Comparison of ENCODE assay signal across 9 cellular contexts in genomic region chr9:123562844-123563346, GRCh38.
A peak's percentile ranks its signal among the peaks of the same experiment; 100 is the strongest.
DNase-seq lines count a peak whose midpoint lies in the region; ATAC-seq and TF ChIP-seq lines count a peak whose summit lies in the region.
"Had no signal": no experiment of that assay in that cellular context is flagged by ENCODE, and none has a peak within 500 bp of the region (broad histone marks: within the 10 kb centered on the region; RNA-seq: fewer than 3 reads in every experiment).

No MANE protein-coding gene starts in this region.

- peaks cover 11 to 23% of the 10 kb centered on the region in 2 donors for H3K4me1 Mint-ChIP-seq in effector memory CD8-positive, alpha-beta T cell (ENCODE audit: low read depth in 2 of 2)

- no peak for TF ChIP-seq CTCF in esophagus squamous epithelium (IDR thresholded peaks at IDR 0.05)

- H3K36me3 ChIP-seq in esophagus squamous epithelium = no peaks in the 10 kb centered on the region

- intact Hi-C loops in esophagus squamous epithelium (cut with DNase I) = no loop called here

- H3K27ac ChIP-seq in esophagus squamous epithelium = no peak overlapping the region

- 54 to 81% methylated on average over 6 of the region's 6 CpGs for WGBS in esophagus squamous epithelium, 2 donors

- H3K9me3 ChIP-seq in esophagus squamous epithelium = no peaks in the 10 kb centered on the region

- no peaks in the 10 kb centered on the region for H3K27me3 Mint-ChIP-seq in effector memory CD8-positive, alpha-beta T cell

- peak; percentile 39 for ATAC-seq in effector memory CD8-positive, alpha-beta T cell (replicated peaks)

- no peaks in the 10 kb centered on the region for H3K9me3 Mint-ChIP-seq in effector memory CD8-positive, alpha-beta T cell
- H3K9me3 Mint-ChIP-seq: T-helper 1 cell treated with Interleukin-12 subunit alpha and Interleukin-12 subunit beta and Interleukin-4 antibody, amounts not matched to agents 30 μg/mL and 1 μg/mL, for 36 hours had no signal

- no peak for TF ChIP-seq POLR2A in esophagus squamous epithelium (IDR thresholded peaks at IDR 0.05)

- H3K4me3 Mint-ChIP-seq in effector memory CD8-positive, alpha-beta T cell = no peak overlapping the region
- H3K4me3 Mint-ChIP-seq: T-helper 1 cell treated with Interleukin-12 subunit alpha and Interleukin-12 subunit beta and Interleukin-4 antibody, amounts not matched to agents 30 μg/mL and 1 μg/mL, for 36 hours had no signal

- H3K27me3 ChIP-seq in esophagus squamous epithelium = no peaks in the 10 kb centered on the region

- peaks cover 0 to 14% (median 0%) of the 10 kb centered on the region in 3 donors for H3K4me1 ChIP-seq in esophagus squamous epithelium

- no peak overlapping the region for H3K27ac Mint-ChIP-seq in effector memory CD8-positive, alpha-beta T cell
- H3K27ac Mint-ChIP-seq: T-helper 1 cell treated with Interleukin-12 subunit alpha and Interleukin-12 subunit beta and Interleukin-4 antibody, amounts not matched to agents 30 μg/mL and 1 μg/mL, for 36 hours had no signal

- peaks cover 2% of the 10 kb centered on the region for H3K36me3 Mint-ChIP-seq in effector memory CD8-positive, alpha-beta T cell (ENCODE audit: insufficient read depth)

- H3K4me3 ChIP-seq in esophagus squamous epithelium = no peak overlapping the region

- peak; percentile 20 for DNase-seq in activated CD4-positive, alpha-beta T cell treated with anti-CD3 and anti-CD28 coated beads for 48 hours
- no peak for DNase-seq in activated CD4-positive, alpha-beta T cell treated with anti-CD3 and anti-CD28 coated beads, Interleukin-2, amount 50 U/mL, for 1 hour
- DNase-seq in LHCN-M2 (ENCODE audit: low read depth) (peak; percentile 87), NOMO-1 treated with DMSO at 0.1 percent for 48 hours (lab: John Stamatoyannopoulos, UW; ENCODE audit: unreplicated experiment) (no peak), NCI-H146 treated with DMSO at 0.1 percent for 48 hours (lab: John Stamatoyannopoulos, UW; ENCODE audit: unreplicated experiment) (no peak), esophagus squamous epithelium (lab: John Stamatoyannopoulos, UW) (no peak)
- DNase-seq in effector memory CD8-positive, alpha-beta T cell = no peak
- peak; percentile 4 to 11 for DNase-seq in stimulated activated CD8-positive, alpha-beta memory T cell treated with anti-CD3 and anti-CD28 coated beads, Interleukin-2, amount 100 ng/mL, for 48 hours (ENCODE audit: low read depth in 2 of 2)

Comparison
In these comparisons a context has a peak if more than half of its experiments do, and no peak if none do; other contexts are left out.
1. DNase-seq: peak in activated CD4-positive, alpha-beta T cell treated with anti-CD3 and anti-CD28 coated beads for 48 hours (single experiment), LHCN-M2 (single experiment) and stimulated activated CD8-positive, alpha-beta memory T cell treated with anti-CD3 and anti-CD28 coated beads, Interleukin-2, amount 100 ng/mL, for 48 hours (2 of 2); none in activated CD4-positive, alpha-beta T cell treated with anti-CD3 and anti-CD28 coated beads, Interleukin-2, amount 50 U/mL, for 1 hour (single experiment), effector memory CD8-positive, alpha-beta T cell (0 of 3), NOMO-1 treated with DMSO at 0.1 percent for 48 hours (single experiment), NCI-H146 treated with DMSO at 0.1 percent for 48 hours (single experiment) and esophagus squamous epithelium (single experiment).